ENCODE assay signal across 12 cellular contexts in genomic region chr11:61904539-61905048, GRCh38. TPM values are rescaled to one million over a fixed set of nuclear protein-coding genes. Genes with fewer than 3 reads are reported as not detected.
A peak's percentile ranks its signal among the peaks of the same experiment; 100 is the strongest.
DNase-seq lines count a peak whose midpoint lies in the region; ATAC-seq and TF ChIP-seq lines count a peak whose summit lies in the region.
"Had no signal": no experiment of that assay in that cellular context is flagged by ENCODE, and none has a peak within 500 bp of the region (broad histone marks: within the 10 kb centered on the region; RNA-seq: fewer than 3 reads in every experiment).

No MANE protein-coding gene starts in this region.

- H3K36me3 ChIP-seq in right atrium auricular region (peaks cover 34% of the 10 kb centered on the region), mucosa of stomach (ENCODE audit: control insufficient read depth, insufficient read depth, low read length) (no peaks in the 10 kb centered on the region)

- H3K9me3 ChIP-seq in right atrium auricular region: no peaks in the 10 kb centered on the region
- no peaks in the 10 kb centered on the region for H3K9me3 ChIP-seq in mucosa of stomach (ENCODE audit: control insufficient read depth, low read length)
- H3K9me3 ChIP-seq: psoas muscle, tibial nerve had no signal

- ATAC-seq in Right ventricle myocardium superior (ENCODE audit: poor library complexity) (peak; percentile 50), foreskin keratinocyte (peak; percentile 25), SK-N-SH treated with all-trans-retinoic acid at 6 μM for 48 hours (no peak)
- ATAC-seq: psoas muscle had no signal

- peak overlapping the region in 1 of 2 donors; percentile 42 for H3K27ac ChIP-seq in right atrium auricular region
- H3K27ac ChIP-seq in foreskin keratinocyte: no peak overlapping the region
- no peak overlapping the region for H3K27ac ChIP-seq in caudate nucleus (ENCODE audit: low read depth, low read length)
- H3K27ac ChIP-seq: psoas muscle had no signal

- peak overlapping the region in 1 of 2 donors; percentile 38 for H3K4me3 ChIP-seq in right atrium auricular region
- no peak overlapping the region for H3K4me3 ChIP-seq in mucosa of stomach (ENCODE audit: low read length)
- H3K4me3 ChIP-seq: psoas muscle, tibial nerve had no signal

- DNase-seq in Right ventricle myocardium superior: no peak
- no peak for DNase-seq in right atrium auricular region (ENCODE audit: low spot score)
- no peak for DNase-seq in foreskin keratinocyte
- no peak for DNase-seq in activated CD4-positive, CD25-positive, alpha-beta regulatory T cell treated with anti-CD3 and anti-CD28 coated beads, Interleukin-2, amount 50 U/mL, for 72 hours
- DNase-seq in AG20443 (ENCODE audit: low spot score): no peak
- no peak for DNase-seq in caudate nucleus (lab: John Stamatoyannopoulos, UW)
- DNase-seq: CD4-positive, CD25-positive, alpha-beta regulatory T cell; NCI-H187; psoas muscle had no signal

- intact Hi-C loops in Right ventricle myocardium superior (cut with DNase I): no loop called here

- no peak for TF ChIP-seq CTCF in right atrium auricular region (IDR thresholded peaks at IDR 0.05)
- TF ChIP-seq CTCF in foreskin keratinocyte (conservative IDR thresholded peaks at IDR 0.05): no peak

- peak overlapping the region; percentile 43 for H3K9ac ChIP-seq in mucosa of stomach (ENCODE audit: low read length)

- H3K4me1 ChIP-seq in right atrium auricular region: peaks cover 0 to 18% of the 10 kb centered on the region in 2 donors
- no peaks in the 10 kb centered on the region for H3K4me1 ChIP-seq in foreskin keratinocyte
- H3K4me1 ChIP-seq in mucosa of stomach (ENCODE audit: control insufficient read depth, insufficient read depth, low read length): peaks cover 5% of the 10 kb centered on the region
- H3K4me1 ChIP-seq: psoas muscle had no signal

- H3K27me3 ChIP-seq in right atrium auricular region: no peaks in the 10 kb centered on the region
- H3K27me3 ChIP-seq in foreskin keratinocyte: peaks cover 12% of the 10 kb centered on the region
- H3K27me3 ChIP-seq in mucosa of stomach (ENCODE audit: control insufficient read depth, insufficient read depth, low read length): peaks cover 5% of the 10 kb centered on the region
- H3K27me3 ChIP-seq: tibial nerve had no signal

TF ChIP-seq in SK-N-SH treated with all-trans-retinoic acid at 6 μM for 48 hours, 23 proteins besides CTCF, POLR2A, EP300 and RAD21:
- TF ChIP-seq ISL1 (CRISPR knock-in tag; IDR thresholded peaks at IDR 0.05): no peak
- TF ChIP-seq ZNF565 (CRISPR knock-in tag; conservative IDR thresholded peaks at IDR 0.05; ENCODE audit: low read depth): no peak

RNA-seq across cellular contexts. Expression of gene RAB3IL1, which starts 12.8 kb away (rescaled TPM):
- 10.8 TPM for total RNA-seq in Right ventricle myocardium superior
- total RNA-seq in right atrium auricular region: 10 to 100 TPM in 1 of 2 donors, 1 to 10 TPM in 1; 4.3 to 16.8 TPM
- 0.31 and 0.35 TPM in 2 replicates for total RNA-seq in foreskin keratinocyte
- 0.52 and 0.55 TPM in 2 replicates for polyA plus RNA-seq in foreskin keratinocyte
- total RNA-seq: CD4-positive, CD25-positive, alpha-beta regulatory T cell had no signal
- polyA plus RNA-seq: CD4-positive, CD25-positive, alpha-beta regulatory T cell had no signal

RNA-seq across cellular contexts. Expression of gene FADS3, which starts 13.2 kb away (rescaled TPM):
- total RNA-seq in Right ventricle myocardium superior: 76.0 TPM
- 10 to 100 TPM; 48.7 to 93.0 TPM for total RNA-seq in right atrium auricular region
- total RNA-seq in foreskin keratinocyte: 7.1 and 7.9 TPM in 2 replicates
- polyA plus RNA-seq in foreskin keratinocyte: 8.0 and 8.8 TPM in 2 replicates

RNA-seq across cellular contexts. Expression of gene BEST1, which starts 45.6 kb away (rescaled TPM):
- total RNA-seq in Right ventricle myocardium superior (1.3 TPM), right atrium auricular region (1 to 10 TPM; 1.3 to 4.7 TPM), foreskin keratinocyte (0.07 and 0.10 TPM in 2 replicates)
- 0.25 TPM in 2 replicates for polyA plus RNA-seq in foreskin keratinocyte
